ENCODE assay signal across 1 cellular context in genomic region chr2:54054271-54054670, GRCh38.
TF ChIP-seq lines count a peak whose summit lies in the region.

No MANE protein-coding gene starts in this region.

TF ChIP-seq in GM12878, 131 proteins besides CTCF, POLR2A, EP300 and RAD21 (continued from another document and continues in another):
- TF ChIP-seq SKIL (IDR thresholded peaks at IDR 0.05; ENCODE audit: low read depth, poor library complexity, severe bottlenecking) (peak; percentile 51), POLR2AphosphoS2 (IDR thresholded peaks at IDR 0.05; ENCODE audit: low read depth, low read length) (no peak), ZSCAN29 (IDR thresholded peaks at IDR 0.05) (no peak), CBX5 (IDR thresholded peaks at IDR 0.05; ENCODE audit: low read depth) (no peak), SPI1 (IDR thresholded peaks at IDR 0.05; ENCODE audit: borderline replicate concordance, insufficient read depth, low read depth, low read length) (no peak), FOXK2 (IDR thresholded peaks at IDR 0.05) (no peak), SMC3 (IDR thresholded peaks at IDR 0.05; ENCODE audit: borderline replicate concordance, low read length) (no peak), ZNF592 (IDR thresholded peaks at IDR 0.05) (no peak), IKZF1 (conservative IDR thresholded peaks at IDR 0.05) (peak; percentile 51), RBBP5 (conservative IDR thresholded peaks at IDR 0.05) (no peak), MEF2A (IDR thresholded peaks at IDR 0.05; ENCODE audit: insufficient read depth, low read depth, low read length) (peak; percentile 74; the same call in 1 of the 2 replicates), CBX3 (IDR thresholded peaks at IDR 0.05; ENCODE audit: borderline replicate concordance, low read depth) (no peak), MYB (IDR thresholded peaks at IDR 0.05; ENCODE audit: borderline replicate concordance, low read depth, low read length) (no peak), GABPA (IDR thresholded peaks at IDR 0.05; ENCODE audit: low read depth) (peak; percentile 63; the same call in 1 of the 2 replicates), RUNX3 (IDR thresholded peaks at IDR 0.05; ENCODE audit: low read length) (peak; percentile 97), FOS (IDR thresholded peaks at IDR 0.05; ENCODE audit: borderline replicate concordance, extremely low read depth, insufficient read length) (no peak), IRF4 (IDR thresholded peaks at IDR 0.05; ENCODE audit: low read depth, low read length) (peak; percentile 72), KDM1A (IDR thresholded peaks at IDR 0.05; ENCODE audit: borderline replicate concordance) (no peak), ZBED1 (IDR thresholded peaks at IDR 0.05; ENCODE audit: borderline replicate concordance) (no peak), KAT2A (conservative IDR thresholded peaks at IDR 0.05; ENCODE audit: control insufficient read depth, low read depth, low read length) (no peak), MTA2 (IDR thresholded peaks at IDR 0.05; ENCODE audit: low read depth) (peak; percentile 73), HCFC1 (IDR thresholded peaks at IDR 0.05; ENCODE audit: low read length) (no peak), FOXM1 (IDR thresholded peaks at IDR 0.05; ENCODE audit: low read depth, low read length) (peak; percentile 66; the same call in 1 of the 2 replicates), PAX8 (IDR thresholded peaks at IDR 0.05) (no peak), RAD51 (IDR thresholded peaks at IDR 0.05) (no peak), PBX3 (IDR thresholded peaks at IDR 0.05; ENCODE audit: insufficient replicate concordance, low read depth, low read length) (no peak), ETV6 (conservative IDR thresholded peaks at IDR 0.05 in 1 of 2, IDR thresholded peaks at IDR 0.05 in 1 of 2; ENCODE audit: borderline replicate concordance in 1 of 2, low read depth in 1 of 2) (peak in 1 of 2 experiments; percentile 51; a peak in 1 of 4 replicates), MAX (IDR thresholded peaks at IDR 0.05; ENCODE audit: low read depth, low read length) (no peak), BCL11A (IDR thresholded peaks at IDR 0.05; ENCODE audit: low read depth, low read length) (peak; percentile 46; the same call in 1 of the 2 replicates), RFX5 (IDR thresholded peaks at IDR 0.05; ENCODE audit: low read depth, low read length) (no peak), RCOR1 (conservative IDR thresholded peaks at IDR 0.05; ENCODE audit: low read depth, low read length) (no peak), MTA3 (IDR thresholded peaks at IDR 0.05; ENCODE audit: borderline replicate concordance, low read length) (peak; percentile 78; the same call in 1 of the 2 replicates), NRF1 (conservative IDR thresholded peaks at IDR 0.05; ENCODE audit: low read depth, low read length) (no peak), MLLT1 (IDR thresholded peaks at IDR 0.05) (no peak), TCF7 (IDR thresholded peaks at IDR 0.05; ENCODE audit: borderline replicate concordance) (0 out of 2 replicates have a peak, but pooled peaks have one; percentile 24), NBN (IDR thresholded peaks at IDR 0.05) (0 out of 2 replicates have a peak, but pooled peaks have one; percentile 21), IKZF2 (IDR thresholded peaks at IDR 0.05) (peak; percentile 65 to 76; a peak in 2 of 4 replicates), NFXL1 (IDR thresholded peaks at IDR 0.05; ENCODE audit: borderline replicate concordance) (no peak), ZNF217 (IDR thresholded peaks at IDR 0.05) (peak; percentile 57; the same call in 1 of the 2 replicates), SMAD1 (IDR thresholded peaks at IDR 0.05; ENCODE audit: low read depth, partially characterized antibody) (no peak), JUNB (IDR thresholded peaks at IDR 0.05) (peak; percentile 92), ZBTB11 (CRISPR knock-in tag; IDR thresholded peaks at IDR 0.05) (no peak), BACH1 (IDR thresholded peaks at IDR 0.05; ENCODE audit: borderline replicate concordance) (peak; percentile 17; the same call in 1 of the 2 replicates), SUPT20H (IDR thresholded peaks at IDR 0.05; ENCODE audit: borderline replicate concordance, control insufficient read depth, low read depth, low read length) (no peak), ATF2 (IDR thresholded peaks at IDR 0.05; ENCODE audit: low read length) (peak; percentile 86), BRCA1 (IDR thresholded peaks at IDR 0.05; ENCODE audit: low read depth, low read length) (no peak), MEF2B (IDR thresholded peaks at IDR 0.05; ENCODE audit: partially characterized antibody, poor library complexity, severe bottlenecking) (no peak), PKNOX1 (IDR thresholded peaks at IDR 0.05) (peak; percentile 79), STAT3 (IDR thresholded peaks at IDR 0.05; ENCODE audit: low read depth, low read length) (no peak), DPF2 (IDR thresholded peaks at IDR 0.05) (0 out of 2 replicates have a peak, but pooled peaks have one; percentile 42), SREBF1 (IDR thresholded peaks at IDR 0.05; ENCODE audit: low read length) (no peak), HDAC2 (IDR thresholded peaks at IDR 0.05) (no peak), PML (IDR thresholded peaks at IDR 0.05; ENCODE audit: low read length) (peak; percentile 53; the same call in 1 of the 2 replicates), RB1 (IDR thresholded peaks at IDR 0.05; ENCODE audit: borderline replicate concordance) (no peak)
